28 cellular contexts compared by ENCODE assay signal in genomic region chr11:40602866-40603578, GRCh38.
DNase-seq lines count a peak whose midpoint lies in the region; ATAC-seq, FAIRE-seq and TF ChIP-seq lines count a peak whose summit lies in the region.
"Had no signal": no experiment of that assay in that cellular context is flagged by ENCODE, and none has a peak within 500 bp of the region (broad histone marks: within the 10 kb centered on the region; RNA-seq: fewer than 3 reads in every experiment).

No MANE protein-coding gene starts in this region.

- intact Hi-C loops in MCF 10A (cut with micrococcal nuclease) = no loop called here
- intact Hi-C loops in breast epithelium (cut with DNase I; ENCODE audit: low total_unique reads) = no loop called here

- H3K4me3 ChIP-seq in breast epithelium = no peak overlapping the region
- no peak overlapping the region for H3K4me3 ChIP-seq in astrocyte (ENCODE audit: insufficient read depth, low read depth, low read length)
- H3K4me3 ChIP-seq: ascending aorta, K562, SK-N-MC, spleen had no signal

- no peak for TF ChIP-seq POLR2A in breast epithelium (IDR thresholded peaks at IDR 0.05)

- H3K9me3 Mint-ChIP-seq in MCF 10A (ENCODE audit: unreplicated experiment) (peaks cover 21% of the 10 kb centered on the region), astrocyte (ENCODE audit: unreplicated experiment) (peaks cover 23% of the 10 kb centered on the region)

- no peak overlapping the region for H2AFZ ChIP-seq in astrocyte (ENCODE audit: low read depth, low read length)

- no peaks in the 10 kb centered on the region for H4K20me1 ChIP-seq in astrocyte (ENCODE audit: insufficient read depth, low read length)

- H3K79me2 ChIP-seq in astrocyte (ENCODE audit: insufficient read depth, low read length) = no peaks in the 10 kb centered on the region

- POLR2A ChIA-PET in MCF 10A (lab: Yijun Ruan, JAX) = interaction anchor here (0.6 to 1.0 kb wide), 5 partner anchors 9 to 777 kb away, joined by 3 to 4 read pairs (median 4); no protein-coding TSS in a partner anchor

- no peak overlapping the region for H3K4me2 ChIP-seq in astrocyte (ENCODE audit: low read length)

- H3K36me3 Mint-ChIP-seq in MCF 10A (ENCODE audit: insufficient read depth, unreplicated experiment) (no peaks in the 10 kb centered on the region), astrocyte (ENCODE audit: low read depth, unreplicated experiment) (no peaks in the 10 kb centered on the region)
- H3K36me3 Mint-ChIP-seq: activated CD8-positive, alpha-beta memory T cell treated with anti-CD3 and anti-CD28 coated beads, Interleukin-2, amount 10 ng/mL, durations not matched to agents 7 days and 5 days had no signal

- TF ChIP-seq CTCF in MCF 10A (IDR thresholded peaks at IDR 0.05; ENCODE audit: unreplicated experiment) (no peak), breast epithelium (IDR thresholded peaks at IDR 0.05) (no peak), astrocyte (IDR thresholded peaks at IDR 0.05; ENCODE audit: insufficient read depth, low read depth, low read length) (no peak)

- no peaks in the 10 kb centered on the region for H3K27me3 Mint-ChIP-seq in MCF 10A (ENCODE audit: insufficient read depth, unreplicated experiment)
- no peaks in the 10 kb centered on the region for H3K27me3 Mint-ChIP-seq in astrocyte (ENCODE audit: low read depth, unreplicated experiment)
- H3K27me3 Mint-ChIP-seq: activated CD4-positive, alpha-beta T cell treated with anti-CD3 and anti-CD28 coated beads, Interleukin-2, amount 10 ng/mL, durations not matched to agents 7 days and 5 days; activated CD8-positive, alpha-beta memory T cell treated with anti-CD3 and anti-CD28 coated beads, Interleukin-2, amount 10 ng/mL, durations not matched to agents 7 days and 5 days; naive thymus-derived CD4-positive, alpha-beta T cell had no signal

- no peak overlapping the region for H3K9ac ChIP-seq in astrocyte (ENCODE audit: low read length)

- ATAC-seq in GM21360 (IDR thresholded peaks at IDR 0.05; ENCODE audit: unreplicated experiment) (no peak), HG02852 (IDR thresholded peaks at IDR 0.05; ENCODE audit: unreplicated experiment) (no peak), HG03039 (IDR thresholded peaks at IDR 0.05; ENCODE audit: unreplicated experiment) (no peak)
- ATAC-seq: activated CD8-positive, alpha-beta memory T cell treated with anti-CD3 and anti-CD28 coated beads, Interleukin-2, amount 10 ng/mL, durations not matched to agents 7 days and 5 days; activated naive CD4-positive, alpha-beta T cell treated with anti-CD3 and anti-CD28 coated beads, Interleukin-2, amount 50 U/mL, for 72 hours; K562; naive thymus-derived CD4-positive, alpha-beta T cell; stimulated activated naive CD8-positive, alpha-beta T cell treated with anti-CD3 and anti-CD28 coated beads, Interleukin-15, Interleukin-2, amounts not matched to agents 100 U/mL and 50 U/mL, for 24 hours had no signal

- H3K27ac ChIP-seq in breast epithelium (no peak overlapping the region), astrocyte (ENCODE audit: low read depth, low read length) (no peak overlapping the region)
- H3K27ac ChIP-seq: ascending aorta, SK-N-MC, spleen, VCaP had no signal

- H3K36me3 ChIP-seq in breast epithelium (no peaks in the 10 kb centered on the region), astrocyte (ENCODE audit: insufficient read depth, low read length) (no peaks in the 10 kb centered on the region)
- H3K36me3 ChIP-seq: ascending aorta, BE2C, spleen had no signal

- peaks cover 18 to 28% of the 10 kb centered on the region in 2 donors for H3K9me3 ChIP-seq in breast epithelium
- H3K9me3 ChIP-seq in astrocyte (ENCODE audit: insufficient read depth, low read depth, low read length) = peaks cover 3% of the 10 kb centered on the region
- H3K9me3 ChIP-seq: BE2C had no signal

- CTCF ChIA-PET in MCF 10A (lab: Yijun Ruan, JAX) = interaction anchor here (0.6 to 0.8 kb wide), 3 partner anchors 363 to 582 kb away, joined by 3 to 4 read pairs (median 3); no protein-coding TSS in a partner anchor

- H3K27me3 ChIP-seq in breast epithelium (no peaks in the 10 kb centered on the region), astrocyte (ENCODE audit: insufficient read depth, low read length) (no peaks in the 10 kb centered on the region)
- H3K27me3 ChIP-seq: ascending aorta, BE2C, spleen had no signal

- H3K4me1 ChIP-seq in breast epithelium = no peaks in the 10 kb centered on the region
- H3K4me1 ChIP-seq in astrocyte (ENCODE audit: insufficient read depth, low read length) = no peaks in the 10 kb centered on the region
- H3K4me1 ChIP-seq: ascending aorta, BE2C, spleen had no signal

- H3K4me3 Mint-ChIP-seq in MCF 10A (ENCODE audit: unreplicated experiment) (no peak overlapping the region), astrocyte (ENCODE audit: unreplicated experiment) (no peak overlapping the region)
- H3K4me3 Mint-ChIP-seq: activated CD4-positive, alpha-beta T cell treated with anti-CD3 and anti-CD28 coated beads, Interleukin-2, amount 10 ng/mL, durations not matched to agents 7 days and 5 days; activated CD8-positive, alpha-beta memory T cell treated with anti-CD3 and anti-CD28 coated beads, Interleukin-2, amount 10 ng/mL, durations not matched to agents 7 days and 5 days; activated T-helper 1 cell treated with anti-CD3 and anti-CD28 coated beads, Interleukin-12 subunit alpha, Interleukin-12 subunit beta, Interleukin-2, Interleukin-4 antibody, amounts not matched to agents 30 ng/mL and 10 ng/mL and 1 ng/mL, durations not matched to agents 14 hours and 24 hours and 36 hours; HFFc6; naive thymus-derived CD4-positive, alpha-beta T cell had no signal

- no TSS peak for BruUV-seq in MCF 10A (replicated peaks; lab: Mats Ljungman, UMichigan)

- no peak for FAIRE-seq in astrocyte (lab: Jason Lieb, UNC)
- FAIRE-seq: A204.1, GM12891, K562 had no signal

- H3K27ac Mint-ChIP-seq in MCF 10A (ENCODE audit: low read depth, unreplicated experiment) (peak overlapping the region; percentile 2), astrocyte (ENCODE audit: unreplicated experiment) (no peak overlapping the region)
- H3K27ac Mint-ChIP-seq: activated CD4-positive, alpha-beta T cell treated with anti-CD3 and anti-CD28 coated beads, Interleukin-2, amount 10 ng/mL, durations not matched to agents 7 days and 5 days; activated CD8-positive, alpha-beta memory T cell treated with anti-CD3 and anti-CD28 coated beads, Interleukin-2, amount 10 ng/mL, durations not matched to agents 7 days and 5 days; activated naive CD4-positive, alpha-beta T cell treated with anti-CD3 and anti-CD28 coated beads, Interleukin-2, amount 50 U/mL, for 72 hours; activated T-helper 1 cell treated with anti-CD3 and anti-CD28 coated beads, Interleukin-12 subunit alpha, Interleukin-12 subunit beta, Interleukin-2, Interleukin-4 antibody, amounts not matched to agents 30 ng/mL and 10 ng/mL and 1 ng/mL, durations not matched to agents 14 hours and 24 hours and 36 hours; HFFc6; naive thymus-derived CD4-positive, alpha-beta T cell had no signal

- peak; percentile 56 for DNase-seq in MCF 10A (ENCODE audit: unreplicated experiment)
- no peak for DNase-seq in breast epithelium (ENCODE audit: low spot score in 2 of 2)
- peak; percentile 17 for DNase-seq in astrocyte (ENCODE audit: low read depth)
- DNase-seq in islet precursor cell = peak; percentile 72
- DNase-seq in cerebellar cortex (ENCODE audit: low spot score) = no peak
- DNase-seq: activated CD4-positive, alpha-beta T cell treated with anti-CD3 and anti-CD28 coated beads, Interleukin-2, amount 10 ng/mL, durations not matched to agents 7 days and 5 days; activated CD8-positive, alpha-beta memory T cell treated with anti-CD3 and anti-CD28 coated beads, Interleukin-2, amount 10 ng/mL, durations not matched to agents 7 days and 5 days; BE2C; DMS79 treated with DMSO at 0.1 percent for 48 hours; foreskin melanocyte; HFFc6; naive thymus-derived CD4-positive, alpha-beta T cell; NCI-H187; retina; spleen; stimulated activated CD4-positive, alpha-beta T cell treated with anti-CD3 and anti-CD28 coated beads, Interleukin-4, amount 100 ng/mL, for 24 hours; stimulated activated naive CD8-positive, alpha-beta T cell treated with anti-CD3 and anti-CD28 coated beads, Interleukin-15, Interleukin-2, amounts not matched to agents 100 U/mL and 50 U/mL, for 24 hours had no signal

- H3K4me1 Mint-ChIP-seq in MCF 10A (ENCODE audit: insufficient read depth, unreplicated experiment) = peaks cover 10% of the 10 kb centered on the region
- H3K4me1 Mint-ChIP-seq in astrocyte (ENCODE audit: low read depth, unreplicated experiment) = peaks cover 7% of the 10 kb centered on the region
- H3K4me1 Mint-ChIP-seq: activated CD4-positive, alpha-beta T cell treated with anti-CD3 and anti-CD28 coated beads, Interleukin-2, amount 10 ng/mL, durations not matched to agents 7 days and 5 days; activated CD8-positive, alpha-beta memory T cell treated with anti-CD3 and anti-CD28 coated beads, Interleukin-2, amount 10 ng/mL, durations not matched to agents 7 days and 5 days; naive thymus-derived CD4-positive, alpha-beta T cell had no signal

Comparison
In these comparisons a context has a peak if more than half of its experiments do, and no peak if none do; other contexts are left out.
1. DNase-seq: peak in MCF 10A (single experiment), astrocyte (single experiment) and islet precursor cell (single experiment); none in breast epithelium (0 of 2) and cerebellar cortex (single experiment).